ENCODE assay signal across 17 cellular contexts in genomic region chr3:170815930-170816329, GRCh38.
"Had no signal": no experiment of that assay in that cellular context is flagged by ENCODE, and none has a peak within 500 bp of the region (broad histone marks: within the 10 kb centered on the region; RNA-seq: fewer than 3 reads in every experiment).

No MANE protein-coding gene starts in this region.

- DNase-seq: effector CD4-positive, alpha-beta T cell; erythroblast; immature natural killer cell; left cardiac atrium; left ventricle myocardium inferior; mesenchymal stem cell; naive thymus-derived CD8-positive, alpha-beta T cell; sigmoid colon; stimulated activated CD4-positive, alpha-beta T cell treated with anti-CD3 and anti-CD28 coated beads, Interleukin-12 subunit alpha, Interleukin-12 subunit beta, amount 100 ng/mL, for 4 hours; stimulated activated naive CD4-positive, alpha-beta T cell had no signal

- H3K27ac ChIP-seq: coronary artery, foreskin keratinocyte, left ventricle myocardium inferior, right atrium auricular region, sigmoid colon had no signal

- ATAC-seq: naive thymus-derived CD8-positive, alpha-beta T cell had no signal

- H3K9me3 Mint-ChIP-seq: endodermal cell; immature natural killer cell; naive thymus-derived CD8-positive, alpha-beta T cell; neural crest cell; type B pancreatic cell had no signal

- H3K4me3 Mint-ChIP-seq: endodermal cell; immature natural killer cell; naive thymus-derived CD8-positive, alpha-beta T cell; neural crest cell had no signal

- H3K36me3 Mint-ChIP-seq: immature natural killer cell, type B pancreatic cell had no signal

- H3K27me3 ChIP-seq: foreskin keratinocyte, right atrium auricular region, sigmoid colon had no signal

- H3K9me3 ChIP-seq: left ventricle myocardium inferior, right atrium auricular region, sigmoid colon had no signal

- H3K36me3 ChIP-seq: left ventricle myocardium inferior, right atrium auricular region, sigmoid colon had no signal

- H3K4me3 ChIP-seq: coronary artery, left ventricle myocardium inferior, lung, right atrium auricular region, sigmoid colon had no signal

- H3K27ac Mint-ChIP-seq: immature natural killer cell; naive thymus-derived CD8-positive, alpha-beta T cell; type B pancreatic cell had no signal

- H3K4me1 ChIP-seq: left ventricle myocardium inferior had no signal
